In the genomic region with DNA sequence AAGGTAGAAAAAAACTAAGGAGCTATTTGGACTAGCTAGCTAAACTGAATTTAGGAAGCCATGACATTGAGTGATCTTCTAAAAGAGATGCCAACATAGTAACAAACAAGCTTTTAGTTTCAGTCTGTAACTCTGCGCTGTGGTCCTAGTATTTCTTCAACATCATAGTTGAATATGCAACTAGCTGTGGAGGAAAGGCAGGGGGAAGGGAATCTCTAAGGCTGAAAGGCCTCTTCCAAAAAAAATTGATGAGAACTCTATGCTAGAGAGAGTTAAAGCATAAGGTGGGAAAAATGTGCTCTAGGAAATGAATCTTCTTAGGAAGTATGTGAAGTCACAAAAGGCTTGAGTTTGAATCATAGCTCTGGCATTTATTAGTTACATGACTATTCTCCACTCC, we compare ENCODE assay signal across 8 cellular contexts.
A peak's percentile ranks its signal among the peaks of the same experiment; 100 is the strongest.
DNase-seq lines count a peak whose midpoint lies in the region; ATAC-seq, FAIRE-seq and TF ChIP-seq lines count a peak whose summit lies in the region.
"Not testable (repeated sequence)": the region's sequence is repeated elsewhere in the genome, so short reads cannot be mapped to it uniquely, and the experiment has no call there.

No MANE protein-coding gene starts in this region.

- not testable (repeated sequence) for H4K20me1 ChIP-seq in astrocyte (ENCODE audit: insufficient read depth, low read length)

- H3K27ac Mint-ChIP-seq in T-helper 2 cell treated with Interferon-gamma antibody and Interleukin-4, amounts not matched to agents 5 μg/mL and 100 μg/mL, for 36 hours: peak overlapping the region; percentile 96
- peak overlapping the region; percentile 95 for H3K27ac Mint-ChIP-seq in astrocyte (ENCODE audit: unreplicated experiment)

- H3K36me3 ChIP-seq in astrocyte (ENCODE audit: insufficient read depth, low read length): not testable (repeated sequence)

- not testable (repeated sequence) for H3K27me3 Mint-ChIP-seq in T-helper 2 cell treated with Interferon-gamma antibody and Interleukin-4, amounts not matched to agents 5 μg/mL and 100 μg/mL, for 36 hours (ENCODE audit: low read depth); astrocyte (ENCODE audit: low read depth, unreplicated experiment)

- peak overlapping the region; percentile 74 for H3K9ac ChIP-seq in astrocyte (ENCODE audit: low read length)

- peak; percentile 54 for ATAC-seq in GM19438 (IDR thresholded peaks at IDR 0.05; ENCODE audit: low read depth, unreplicated experiment)
- ATAC-seq in HG02870 (IDR thresholded peaks at IDR 0.05; ENCODE audit: unreplicated experiment): peak; percentile 69
- ATAC-seq in stimulated activated naive CD8-positive, alpha-beta T cell treated with anti-CD3 and anti-CD28 coated beads, Interleukin-15, Interleukin-2, amounts not matched to agents 100 U/mL and 50 U/mL, for 24 hours: peak; percentile 74

- not testable (repeated sequence) for H2AFZ ChIP-seq in astrocyte (ENCODE audit: low read depth, low read length)

- peak overlapping the region; percentile 76 for H3K4me3 Mint-ChIP-seq in T-helper 2 cell treated with Interferon-gamma antibody and Interleukin-4, amounts not matched to agents 5 μg/mL and 100 μg/mL, for 36 hours
- peak overlapping the region; percentile 50 for H3K4me3 Mint-ChIP-seq in astrocyte (ENCODE audit: unreplicated experiment)

- not testable (repeated sequence) for H3K9me3 Mint-ChIP-seq in T-helper 2 cell treated with Interferon-gamma antibody and Interleukin-4, amounts not matched to agents 5 μg/mL and 100 μg/mL, for 36 hours; astrocyte (ENCODE audit: unreplicated experiment)

- not testable (repeated sequence) for H3K9me3 ChIP-seq in astrocyte (ENCODE audit: insufficient read depth, low read depth, low read length)

- H3K79me2 ChIP-seq in astrocyte (ENCODE audit: insufficient read depth, low read length): not testable (repeated sequence)

- H3K4me1 ChIP-seq in astrocyte (ENCODE audit: insufficient read depth, low read length): peaks cover 10% of the 10 kb centered on the region

- not testable (repeated sequence) for H3K4me3 ChIP-seq in astrocyte (ENCODE audit: insufficient read depth, low read depth, low read length)

- peak overlapping the region; percentile 81 for H3K27ac ChIP-seq in astrocyte (ENCODE audit: low read depth, low read length)

- peak; percentile 91 for DNase-seq in ELR (ENCODE audit: low read depth)
- DNase-seq in HS-27A (ENCODE audit: low read depth): peak; percentile 36
- DNase-seq in T-helper 2 cell treated with Interferon-gamma antibody and Interleukin-4, amounts not matched to agents 5 μg/mL and 100 μg/mL, for 36 hours (ENCODE audit: low spot score); stimulated activated naive CD8-positive, alpha-beta T cell treated with anti-CD3 and anti-CD28 coated beads, Interleukin-15, Interleukin-2, amounts not matched to agents 100 U/mL and 50 U/mL, for 24 hours: not testable (repeated sequence)
- peak; percentile 81 for DNase-seq in astrocyte (ENCODE audit: low read depth)
- peak; percentile 7 for DNase-seq in glomerular endothelial cell (ENCODE audit: extremely low read depth, low read depth, low spot score)

- not testable (repeated sequence) for TF ChIP-seq CTCF in astrocyte (IDR thresholded peaks at IDR 0.05; ENCODE audit: insufficient read depth, low read depth, low read length)

- not testable (repeated sequence) for H3K27me3 ChIP-seq in astrocyte (ENCODE audit: insufficient read depth, low read length)

- H3K4me1 Mint-ChIP-seq in T-helper 2 cell treated with Interferon-gamma antibody and Interleukin-4, amounts not matched to agents 5 μg/mL and 100 μg/mL, for 36 hours (ENCODE audit: low read depth): peaks cover 13% of the 10 kb centered on the region
- H3K4me1 Mint-ChIP-seq in astrocyte (ENCODE audit: low read depth, unreplicated experiment): not testable (repeated sequence)

- peaks cover 17% of the 10 kb centered on the region for H3K36me3 Mint-ChIP-seq in T-helper 2 cell treated with Interferon-gamma antibody and Interleukin-4, amounts not matched to agents 5 μg/mL and 100 μg/mL, for 36 hours (ENCODE audit: low read depth)
- H3K36me3 Mint-ChIP-seq in astrocyte (ENCODE audit: low read depth, unreplicated experiment): not testable (repeated sequence)

- peak overlapping the region; percentile 65 for H3K4me2 ChIP-seq in astrocyte (ENCODE audit: low read length)

- not testable (repeated sequence) for FAIRE-seq in astrocyte (lab: Jason Lieb, UNC)
